15 cellular contexts compared by ENCODE assay signal in the genomic region with DNA sequence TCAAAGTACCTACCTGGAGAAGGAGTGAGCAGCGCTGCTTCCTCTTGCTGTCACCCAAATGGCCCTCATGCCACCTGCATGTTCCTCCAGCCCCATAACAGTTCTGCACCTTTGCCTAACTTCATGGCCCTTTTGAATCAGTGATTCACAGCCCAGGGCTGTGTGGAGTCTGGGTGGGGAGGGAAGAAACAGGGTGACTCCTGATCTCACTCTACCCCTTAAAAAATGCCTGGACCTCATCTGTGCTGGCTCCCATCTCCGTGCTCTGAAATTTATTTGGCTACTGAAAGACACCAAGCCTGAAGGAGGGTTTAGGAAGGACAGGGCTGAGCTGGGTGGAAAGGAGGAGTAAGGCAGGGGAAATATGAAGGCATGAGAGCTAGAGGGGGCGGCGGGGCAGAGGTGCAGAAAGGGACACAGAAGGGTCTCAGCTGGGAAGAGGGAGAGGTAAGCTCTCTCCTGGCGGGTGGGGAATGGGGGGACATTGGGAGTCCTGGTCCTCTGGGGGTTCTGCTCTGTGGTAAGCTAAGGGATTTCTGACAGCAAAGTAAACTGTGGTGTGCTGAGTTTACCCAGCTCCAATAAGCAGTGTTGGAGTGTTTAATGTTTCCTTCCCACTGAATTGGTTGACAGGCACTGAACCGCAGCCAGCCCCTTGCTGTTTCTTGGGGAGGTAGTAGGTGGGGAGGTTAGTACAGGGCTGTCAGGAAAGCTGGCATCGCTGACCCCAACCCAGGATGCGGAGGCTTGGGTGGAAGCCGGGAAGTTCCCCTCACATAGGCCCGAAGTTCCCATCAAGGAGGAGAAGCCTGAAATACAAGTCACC.
DNase-seq lines count a peak whose midpoint lies in the region; ATAC-seq and TF ChIP-seq lines count a peak whose summit lies in the region.
"Had no signal": no experiment of that assay in that cellular context is flagged by ENCODE, and none has a peak within 500 bp of the region (broad histone marks: within the 10 kb centered on the region; RNA-seq: fewer than 3 reads in every experiment).

No MANE protein-coding gene starts in this region.

- peaks cover 0 to 5% of the 10 kb centered on the region in 2 donors for H3K4me1 ChIP-seq in breast epithelium
- H3K4me1 ChIP-seq in esophagus muscularis mucosa: peaks cover 46 to 71% (median 68%) of the 10 kb centered on the region in 4 donors
- H3K4me1 ChIP-seq in upper lobe of right lung: peaks cover 40% of the 10 kb centered on the region

- H3K27ac Mint-ChIP-seq in MCF 10A (ENCODE audit: low read depth, unreplicated experiment) (no peak overlapping the region), nephron progenitor cell (peak overlapping the region; percentile 54), endothelial cell (ENCODE audit: unreplicated experiment) (no peak overlapping the region)
- H3K27ac Mint-ChIP-seq: activated T-helper 2 cell treated with anti-CD3 and anti-CD28 coated beads, Interferon-gamma antibody, Interleukin-2, Interleukin-4, amounts not matched to agents 10 μg/mL and 5 μg/mL and 100 μg/mL, durations not matched to agents 14 hours and 24 hours and 36 hours; T-helper 1 cell treated with Interleukin-12 subunit alpha and Interleukin-12 subunit beta and Interleukin-4 antibody, amounts not matched to agents 30 μg/mL and 1 μg/mL, for 36 hours had no signal

- TF ChIP-seq POLR2A in breast epithelium (IDR thresholded peaks at IDR 0.05) (no peak), esophagus muscularis mucosa (IDR thresholded peaks at IDR 0.05; ENCODE audit: low read depth) (no peak)

- H3K4me1 Mint-ChIP-seq in MCF 10A (ENCODE audit: insufficient read depth, unreplicated experiment) (peaks cover 7% of the 10 kb centered on the region), nephron progenitor cell (peaks cover 59% of the 10 kb centered on the region), endothelial cell (ENCODE audit: unreplicated experiment) (peaks cover 10% of the 10 kb centered on the region)

- H3K9me3 ChIP-seq in breast epithelium (no peaks in the 10 kb centered on the region), esophagus muscularis mucosa (no peaks in the 10 kb centered on the region), upper lobe of right lung (no peaks in the 10 kb centered on the region)

- no peaks in the 10 kb centered on the region for H3K36me3 Mint-ChIP-seq in MCF 10A (ENCODE audit: insufficient read depth, unreplicated experiment)
- no peaks in the 10 kb centered on the region for H3K36me3 Mint-ChIP-seq in nephron progenitor cell (ENCODE audit: low read depth)
- no peaks in the 10 kb centered on the region for H3K36me3 Mint-ChIP-seq in endothelial cell (ENCODE audit: low read depth, unreplicated experiment)

- no peaks in the 10 kb centered on the region for H3K27me3 ChIP-seq in breast epithelium
- H3K27me3 ChIP-seq in esophagus muscularis mucosa: no peaks in the 10 kb centered on the region
- no peaks in the 10 kb centered on the region for H3K27me3 ChIP-seq in upper lobe of right lung

- H3K27ac ChIP-seq in breast epithelium (peak overlapping the region; percentile 33 to 74), esophagus muscularis mucosa (replicated peaks in 1 of 4) (peak overlapping the region; percentile 74 to 84 (median 78)), upper lobe of right lung (no peak overlapping the region)

- no peak for TF ChIP-seq EP300 in esophagus muscularis mucosa (IDR thresholded peaks at IDR 0.05)

- intact Hi-C loops in breast epithelium (cut with DNase I; ENCODE audit: low total_unique reads) (no loop called here), MCF 10A (cut with micrococcal nuclease) (no loop called here), esophagus muscularis mucosa (cut with DNase I) (no loop called here), upper lobe of right lung (cut with DNase I) (no loop called here)

- CTCF ChIA-PET in MCF 10A (lab: Yijun Ruan, JAX): interaction anchor here (0.6 to 1.8 kb wide), 9 partner anchors 8 to 1898 kb away, joined by 3 to 6 read pairs (median 5); no protein-coding TSS in a partner anchor

- no peak for DNase-seq in breast epithelium (ENCODE audit: low spot score in 2 of 2)
- DNase-seq in MCF 10A (ENCODE audit: unreplicated experiment): no peak
- no peak for DNase-seq in esophagus muscularis mucosa (ENCODE audit: extremely low spot score)
- no peak for DNase-seq in nephron progenitor cell
- DNase-seq in upper lobe of right lung: no peak
- DNase-seq in GDM1 (lab: John Stamatoyannopoulos, UW): no peak
- no peak for DNase-seq in SK-N-DZ (ENCODE audit: low spot score)
- no peak for DNase-seq in endothelial cell (ENCODE audit: low spot score)
- DNase-seq: activated CD4-positive, alpha-beta T cell treated with anti-CD3 and anti-CD28 coated beads, Interleukin-2, amount 50 U/mL, for 4 hours; effector memory CD4-positive, alpha-beta T cell; glutamatergic neuron; Kasumi-1; stimulated activated CD4-positive, alpha-beta T cell treated with anti-CD3 and anti-CD28 coated beads, Interleukin-15, amount 100 ng/mL, for 24 hours had no signal

- no peak overlapping the region for H3K4me3 Mint-ChIP-seq in MCF 10A (ENCODE audit: unreplicated experiment)
- H3K4me3 Mint-ChIP-seq in nephron progenitor cell: no peak overlapping the region
- H3K4me3 Mint-ChIP-seq in endothelial cell (ENCODE audit: unreplicated experiment): no peak overlapping the region
- H3K4me3 Mint-ChIP-seq: T-helper 1 cell treated with Interleukin-12 subunit alpha and Interleukin-12 subunit beta and Interleukin-4 antibody, amounts not matched to agents 30 μg/mL and 1 μg/mL, for 36 hours had no signal

- H3K4me3 ChIP-seq in breast epithelium: peak overlapping the region in 1 of 3 donors; percentile 40
- H3K4me3 ChIP-seq in esophagus muscularis mucosa: peak overlapping the region; percentile 4 to 17 (median 12)
- H3K4me3 ChIP-seq in upper lobe of right lung: no peak overlapping the region

- peaks cover 10% of the 10 kb centered on the region for H3K27me3 Mint-ChIP-seq in MCF 10A (ENCODE audit: insufficient read depth, unreplicated experiment)
- peaks cover 16% of the 10 kb centered on the region for H3K27me3 Mint-ChIP-seq in nephron progenitor cell (ENCODE audit: low read depth, poor library complexity)
- H3K27me3 Mint-ChIP-seq in endothelial cell (ENCODE audit: unreplicated experiment): no peaks in the 10 kb centered on the region

- peak; percentile 15 for ATAC-seq in upper lobe of right lung

- WGBS in esophagus muscularis mucosa: 36% methylated on average over 10 of the region's 10 CpGs

- H3K9me3 Mint-ChIP-seq in MCF 10A (ENCODE audit: unreplicated experiment): no peaks in the 10 kb centered on the region
- H3K9me3 Mint-ChIP-seq in nephron progenitor cell: no peaks in the 10 kb centered on the region
- no peaks in the 10 kb centered on the region for H3K9me3 Mint-ChIP-seq in endothelial cell (ENCODE audit: unreplicated experiment)
- H3K9me3 Mint-ChIP-seq: activated T-helper 2 cell treated with anti-CD3 and anti-CD28 coated beads, Interferon-gamma antibody, Interleukin-2, Interleukin-4, amounts not matched to agents 10 μg/mL and 5 μg/mL and 100 μg/mL, durations not matched to agents 14 hours and 24 hours and 36 hours; T-helper 1 cell treated with Interleukin-12 subunit alpha and Interleukin-12 subunit beta and Interleukin-4 antibody, amounts not matched to agents 30 μg/mL and 1 μg/mL, for 36 hours had no signal

- BruUV-seq in MCF 10A (replicated peaks; lab: Mats Ljungman, UMichigan): no TSS peak

- TF ChIP-seq CTCF in breast epithelium (IDR thresholded peaks at IDR 0.05) (no peak), MCF 10A (IDR thresholded peaks at IDR 0.05; ENCODE audit: unreplicated experiment) (no peak), esophagus muscularis mucosa (IDR thresholded peaks at IDR 0.05) (no peak), nephron progenitor cell (IDR thresholded peaks at IDR 0.05) (no peak), upper lobe of right lung (IDR thresholded peaks at IDR 0.05) (no peak), endothelial cell (IDR thresholded peaks at IDR 0.05; ENCODE audit: unreplicated experiment) (no peak)

- POLR2A ChIA-PET in MCF 10A (lab: Yijun Ruan, JAX): interaction anchor here (0.6 to 2.0 kb wide), 4 partner anchors 8 to 54 kb away, joined by 3 to 10 read pairs (median 4); no protein-coding TSS in a partner anchor

- H3K36me3 ChIP-seq in breast epithelium (no peaks in the 10 kb centered on the region), esophagus muscularis mucosa (no peaks in the 10 kb centered on the region), upper lobe of right lung (no peaks in the 10 kb centered on the region)
